Comparison of ENCODE assay signal across 29 cellular contexts in genomic region chr17:81076097-81076754, GRCh38. TPM values are rescaled to one million over a fixed set of nuclear protein-coding genes. Genes with fewer than 3 reads are reported as not detected.
DNase-seq lines count a peak whose midpoint lies in the region; ATAC-seq, FAIRE-seq and TF ChIP-seq lines count a peak whose summit lies in the region.
"Had no signal": no experiment of that assay in that cellular context is flagged by ENCODE, and none has a peak within 500 bp of the region (broad histone marks: within the 10 kb centered on the region; RNA-seq: fewer than 3 reads in every experiment).

No MANE protein-coding gene starts in this region.

- H3K9ac ChIP-seq in endodermal cell (ENCODE audit: extremely low read depth, low read length, poor library complexity, severe bottlenecking) = no peak overlapping the region
- H3K9ac ChIP-seq: BLaER1 had no signal

- DNase-seq in D721Med (ENCODE audit: insufficient read length, low spot score) = peak; percentile 99
- DNase-seq in NCI-H1694 (lab: John Stamatoyannopoulos, UW) = peak; percentile 79
- DNase-seq in NCI-H82 (lab: John Stamatoyannopoulos, UW) = peak; percentile 100
- no peak for DNase-seq in endodermal cell
- no peak for DNase-seq in esophagus muscularis mucosa (ENCODE audit: extremely low spot score)
- no peak for DNase-seq in vagina (ENCODE audit: extremely low spot score in 2 of 2)
- DNase-seq: activated CD4-positive, CD25-positive, alpha-beta regulatory T cell; activated effector memory CD4-positive, alpha-beta T cell treated with anti-CD3 and anti-CD28 coated beads, Interleukin-2, amount 50 U/mL, for 16 hours; activated T-cell treated with anti-CD3 and anti-CD28 coated beads, Interleukin-2, amount 50 U/mL, for 24 hours; GDM1; left lung; mesenchymal stem cell; NCI-H1092; NCI-H2107; pancreas; SIG-M5; stimulated activated naive CD4-positive, alpha-beta T cell treated with Interleukin-2 at 50 U/mL for 16 hours; T1000; upper lobe of right lung had no signal

- peaks cover 3% of the 10 kb centered on the region for H3K36me3 Mint-ChIP-seq in endodermal cell (ENCODE audit: low read depth)
- H3K36me3 Mint-ChIP-seq: activated naive CD8-positive, alpha-beta T cell had no signal

- intact Hi-C loops in esophagus muscularis mucosa (cut with DNase I) (no loop called here), vagina (cut with DNase I) (no loop called here)

- H3K9me3 ChIP-seq in endodermal cell (ENCODE audit: control insufficient read depth, low read length) (no peaks in the 10 kb centered on the region), esophagus muscularis mucosa (no peaks in the 10 kb centered on the region), vagina (no peaks in the 10 kb centered on the region)
- H3K9me3 ChIP-seq: BLaER1, left lung, pancreas, right atrium auricular region, suprapubic skin, upper lobe of right lung had no signal

- H3K4me1 Mint-ChIP-seq in endodermal cell = no peaks in the 10 kb centered on the region

- H3K27ac Mint-ChIP-seq in endodermal cell = no peak overlapping the region
- H3K27ac Mint-ChIP-seq: activated naive CD8-positive, alpha-beta T cell; activated T-cell treated with anti-CD3 and anti-CD28 coated beads, Interleukin-2, amount 50 U/mL, for 24 hours; GM23338 had no signal

- no peak overlapping the region for H3K4me3 ChIP-seq in endodermal cell (ENCODE audit: low read length)
- H3K4me3 ChIP-seq in esophagus muscularis mucosa = no peak overlapping the region
- no peak overlapping the region for H3K4me3 ChIP-seq in vagina
- H3K4me3 ChIP-seq: BLaER1, GM23338, left lung, pancreas, right atrium auricular region, smooth muscle cell, suprapubic skin, upper lobe of right lung had no signal

- H3K4me3 Mint-ChIP-seq in endodermal cell = no peak overlapping the region
- H3K4me3 Mint-ChIP-seq: activated naive CD8-positive, alpha-beta T cell; activated T-cell treated with anti-CD3 and anti-CD28 coated beads, Interleukin-2, amount 50 U/mL, for 24 hours; GM23338 had no signal

- H3K36me3 ChIP-seq in endodermal cell (ENCODE audit: control insufficient read depth, insufficient read depth, low read length) = no peaks in the 10 kb centered on the region
- peaks cover 6 to 60% (median 20%) of the 10 kb centered on the region in 4 donors for H3K36me3 ChIP-seq in esophagus muscularis mucosa
- no peaks in the 10 kb centered on the region for H3K36me3 ChIP-seq in vagina
- H3K36me3 ChIP-seq: BLaER1, pancreas had no signal

- peak; percentile 97 for FAIRE-seq in D721Med (lab: Jason Lieb, UNC)
- FAIRE-seq: islet of Langerhans, pancreas, RCC 7860 had no signal

- H3K27me3 ChIP-seq in endodermal cell (ENCODE audit: control insufficient read depth, insufficient read depth, low read length, poor library complexity, severe bottlenecking) (no peaks in the 10 kb centered on the region), esophagus muscularis mucosa (no peaks in the 10 kb centered on the region), vagina (no peaks in the 10 kb centered on the region)
- H3K27me3 ChIP-seq: left lung, pancreas, right atrium auricular region, suprapubic skin, upper lobe of right lung had no signal

- TF ChIP-seq POLR2A in esophagus muscularis mucosa (IDR thresholded peaks at IDR 0.05; ENCODE audit: low read depth) (no peak), vagina (IDR thresholded peaks at IDR 0.05) (no peak)

- no peaks in the 10 kb centered on the region for H3K4me1 ChIP-seq in endodermal cell (ENCODE audit: control insufficient read depth, insufficient read depth, low read length)
- peaks cover under 1 to 15% (median 8%) of the 10 kb centered on the region in 4 donors for H3K4me1 ChIP-seq in esophagus muscularis mucosa
- H3K4me1 ChIP-seq in vagina = peaks cover 31% of the 10 kb centered on the region
- H3K4me1 ChIP-seq: pancreas had no signal

- ATAC-seq in HG03378 (IDR thresholded peaks at IDR 0.05; ENCODE audit: unreplicated experiment) = no peak
- no peak for ATAC-seq in GM19023 (IDR thresholded peaks at IDR 0.05; ENCODE audit: unreplicated experiment)
- ATAC-seq: GM23338, left lung, pancreas, upper lobe of right lung had no signal

- H3K27ac ChIP-seq in endodermal cell (ENCODE audit: low read depth, low read length) (peak overlapping the region; percentile 53), esophagus muscularis mucosa (replicated peaks in 1 of 4) (no peak overlapping the region), vagina (no peak overlapping the region)
- H3K27ac ChIP-seq: BLaER1, left lung, pancreas, right atrium auricular region, suprapubic skin, upper lobe of right lung had no signal

- TF ChIP-seq CTCF in D721Med (IDR thresholded peaks at IDR 0.05; ENCODE audit: insufficient read depth, missing control alignments) (no peak), endodermal cell (conservative IDR thresholded peaks at IDR 0.05) (no peak), esophagus muscularis mucosa (IDR thresholded peaks at IDR 0.05) (no peak), vagina (IDR thresholded peaks at IDR 0.05) (no peak)

- no peaks in the 10 kb centered on the region for H3K27me3 Mint-ChIP-seq in endodermal cell (ENCODE audit: insufficient read depth)
- H3K27me3 Mint-ChIP-seq: activated naive CD8-positive, alpha-beta T cell; activated T-cell treated with anti-CD3 and anti-CD28 coated beads, Interleukin-2, amount 50 U/mL, for 24 hours had no signal

- 85 to 87% methylated on average over 5 to 15 of the region's 15 CpGs for WGBS in endodermal cell (ENCODE audit: insufficient coverage in 1 of 2, insufficient read length in 1 of 2), 2 experiments
- WGBS in esophagus muscularis mucosa = 77% methylated on average over 15 of the region's 15 CpGs

- TF ChIP-seq EP300 in esophagus muscularis mucosa (IDR thresholded peaks at IDR 0.05) = no peak

- H3K9me3 Mint-ChIP-seq in endodermal cell = no peaks in the 10 kb centered on the region
- H3K9me3 Mint-ChIP-seq: activated T-cell treated with anti-CD3 and anti-CD28 coated beads, Interleukin-2, amount 50 U/mL, for 24 hours; GM23338 had no signal

RNA-seq across cellular contexts. Expression of gene BAIAP2, which starts 41.3 kb away (rescaled TPM):
- 10 to 100 TPM; 24.9 to 32.7 TPM for total RNA-seq in endodermal cell
- 41.7 TPM for polyA plus RNA-seq in endodermal cell (2013, experiment 1 of 2)
- 39.0 TPM for polyA plus RNA-seq in endodermal cell (2013, experiment 2 of 2)
- total RNA-seq in esophagus muscularis mucosa = 10 to 100 TPM; 31.1 to 54.5 (median 36.7) TPM
- total RNA-seq in vagina = 113 TPM

Comparison
In these comparisons a context has a peak if more than half of its experiments do, and no peak if none do; other contexts are left out.
1. DNase-seq: peak in D721Med (single experiment), NCI-H1694 (single experiment) and NCI-H82 (single experiment); none in endodermal cell (single experiment), esophagus muscularis mucosa (single experiment) and vagina (0 of 2).